Comparison of ENCODE assay signal across 9 cellular contexts in genomic region chr9:90815183-90815943, GRCh38. TPM values are rescaled to one million over a fixed set of nuclear protein-coding genes. Genes with fewer than 3 reads are reported as not detected.
DNase-seq lines count a peak whose midpoint lies in the region; ATAC-seq and TF ChIP-seq lines count a peak whose summit lies in the region.
"Had no signal": no experiment of that assay in that cellular context is flagged by ENCODE, and none has a peak within 500 bp of the region (broad histone marks: within the 10 kb centered on the region; RNA-seq: fewer than 3 reads in every experiment).

No MANE protein-coding gene starts in this region.

- POLR2A ChIA-PET in CD4-positive, alpha-beta T cell (lab: Charles Lee): no interaction called here

- CTCF ChIA-PET in CD4-positive, alpha-beta T cell (lab: Charles Lee): no interaction called here

- H3K4me1 Mint-ChIP-seq in CD4-positive, alpha-beta T cell (ENCODE audit: low read depth): peaks cover 22% of the 10 kb centered on the region

- no peaks in the 10 kb centered on the region for H3K9me3 ChIP-seq in CD4-positive, alpha-beta T cell (ENCODE audit: control insufficient read depth, low read length)

- intact Hi-C loops in CD4-positive, alpha-beta T cell (cut with DNase I, micrococcal nuclease): no loop called here

- TF ChIP-seq CTCF in CD4-positive, alpha-beta T cell (IDR thresholded peaks at IDR 0.05): no peak

- H3K36me3 Mint-ChIP-seq in CD4-positive, alpha-beta T cell (ENCODE audit: low read depth): no peaks in the 10 kb centered on the region

- peak overlapping the region; percentile 1 for H3K4me3 Mint-ChIP-seq in CD4-positive, alpha-beta T cell
- H3K4me3 Mint-ChIP-seq: T-helper 1 cell treated with Interleukin-12 subunit alpha and Interleukin-12 subunit beta and Interleukin-4 antibody, amounts not matched to agents 30 μg/mL and 1 μg/mL, for 36 hours had no signal

- peak in 1 of 10 experiments; percentile 14 for DNase-seq in CD4-positive, alpha-beta T cell
- DNase-seq in NOMO-1 (lab: John Stamatoyannopoulos, UW; ENCODE audit: unreplicated experiment in 2 of 2): peak; percentile 48 to 70
- peak; percentile 66 for DNase-seq in left kidney (ENCODE audit: low read depth, low spot score)
- no peak for DNase-seq in NCI-H524 (lab: John Stamatoyannopoulos, UW)
- no peak for DNase-seq in NCI-H1048 (lab: John Stamatoyannopoulos, UW)
- no peak for DNase-seq in HuH-7 (ENCODE audit: low spot score)

- H3K27ac ChIP-seq in CD4-positive, alpha-beta T cell (ENCODE audit: low read depth, low read length): no peak overlapping the region

- no peaks in the 10 kb centered on the region for H3K27me3 ChIP-seq in CD4-positive, alpha-beta T cell (ENCODE audit: control insufficient read depth, insufficient read depth, low read length)

- no peak for ATAC-seq in CD4-positive, alpha-beta T cell (ENCODE audit: poor library complexity)
- peak; percentile 72 for ATAC-seq in GM21381 (IDR thresholded peaks at IDR 0.05; ENCODE audit: unreplicated experiment)
- no peak for ATAC-seq in HG02885 (IDR thresholded peaks at IDR 0.05; ENCODE audit: poor library complexity, unreplicated experiment)

- H3K27ac Mint-ChIP-seq in CD4-positive, alpha-beta T cell: peak overlapping the region; percentile 5
- H3K27ac Mint-ChIP-seq: T-helper 1 cell treated with Interleukin-12 subunit alpha and Interleukin-12 subunit beta and Interleukin-4 antibody, amounts not matched to agents 30 μg/mL and 1 μg/mL, for 36 hours had no signal

- H3K9me3 Mint-ChIP-seq in CD4-positive, alpha-beta T cell: no peaks in the 10 kb centered on the region

- H3K27me3 Mint-ChIP-seq in CD4-positive, alpha-beta T cell: peaks cover under 1% of the 10 kb centered on the region

RNA-seq across cellular contexts. Expression of gene SYK, which starts 13.7 kb away (rescaled TPM):
- total RNA-seq in CD4-positive, alpha-beta T cell: 1 to 10 TPM; 1.1 to 1.2 TPM

Comparison
In these comparisons a context has a peak if more than half of its experiments do, and no peak if none do; other contexts are left out.
1. DNase-seq: peak in NOMO-1 (2 of 2) and left kidney (single experiment); none in NCI-H524 (0 of 2), NCI-H1048 (single experiment) and HuH-7 (single experiment).